Comparison of ENCODE assay signal across 1 cellular context in the genomic region with DNA sequence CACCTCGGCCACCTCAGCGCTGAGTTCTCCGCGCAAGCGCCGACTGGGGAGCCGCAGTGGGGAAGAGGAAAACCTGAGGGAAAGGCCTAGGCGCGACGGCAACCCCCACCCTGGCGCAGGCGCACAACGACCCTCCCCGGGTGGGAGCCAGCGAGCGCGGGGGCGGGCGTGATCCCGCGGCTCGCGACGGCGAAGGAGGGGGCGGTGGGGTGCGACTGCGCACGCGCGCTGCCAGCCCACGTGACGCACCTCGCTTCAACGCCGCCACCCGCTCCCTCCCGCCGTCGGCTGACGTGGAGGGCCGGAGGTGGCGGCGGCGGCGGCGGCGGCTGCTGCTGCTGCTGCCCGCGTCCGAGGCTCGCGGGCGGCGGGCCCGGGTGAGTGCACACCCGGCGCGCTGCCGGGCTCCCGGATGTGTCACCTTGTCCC.
A peak's percentile ranks its signal among the peaks of the same experiment; 100 is the strongest.
TF ChIP-seq lines count a peak whose summit lies in the region.

A gene (minus strand): TSS at position 84 of the 429 bp plus-strand sequence. CDS start 556 bp downstream, outside the sequence.
A gene with protein sequence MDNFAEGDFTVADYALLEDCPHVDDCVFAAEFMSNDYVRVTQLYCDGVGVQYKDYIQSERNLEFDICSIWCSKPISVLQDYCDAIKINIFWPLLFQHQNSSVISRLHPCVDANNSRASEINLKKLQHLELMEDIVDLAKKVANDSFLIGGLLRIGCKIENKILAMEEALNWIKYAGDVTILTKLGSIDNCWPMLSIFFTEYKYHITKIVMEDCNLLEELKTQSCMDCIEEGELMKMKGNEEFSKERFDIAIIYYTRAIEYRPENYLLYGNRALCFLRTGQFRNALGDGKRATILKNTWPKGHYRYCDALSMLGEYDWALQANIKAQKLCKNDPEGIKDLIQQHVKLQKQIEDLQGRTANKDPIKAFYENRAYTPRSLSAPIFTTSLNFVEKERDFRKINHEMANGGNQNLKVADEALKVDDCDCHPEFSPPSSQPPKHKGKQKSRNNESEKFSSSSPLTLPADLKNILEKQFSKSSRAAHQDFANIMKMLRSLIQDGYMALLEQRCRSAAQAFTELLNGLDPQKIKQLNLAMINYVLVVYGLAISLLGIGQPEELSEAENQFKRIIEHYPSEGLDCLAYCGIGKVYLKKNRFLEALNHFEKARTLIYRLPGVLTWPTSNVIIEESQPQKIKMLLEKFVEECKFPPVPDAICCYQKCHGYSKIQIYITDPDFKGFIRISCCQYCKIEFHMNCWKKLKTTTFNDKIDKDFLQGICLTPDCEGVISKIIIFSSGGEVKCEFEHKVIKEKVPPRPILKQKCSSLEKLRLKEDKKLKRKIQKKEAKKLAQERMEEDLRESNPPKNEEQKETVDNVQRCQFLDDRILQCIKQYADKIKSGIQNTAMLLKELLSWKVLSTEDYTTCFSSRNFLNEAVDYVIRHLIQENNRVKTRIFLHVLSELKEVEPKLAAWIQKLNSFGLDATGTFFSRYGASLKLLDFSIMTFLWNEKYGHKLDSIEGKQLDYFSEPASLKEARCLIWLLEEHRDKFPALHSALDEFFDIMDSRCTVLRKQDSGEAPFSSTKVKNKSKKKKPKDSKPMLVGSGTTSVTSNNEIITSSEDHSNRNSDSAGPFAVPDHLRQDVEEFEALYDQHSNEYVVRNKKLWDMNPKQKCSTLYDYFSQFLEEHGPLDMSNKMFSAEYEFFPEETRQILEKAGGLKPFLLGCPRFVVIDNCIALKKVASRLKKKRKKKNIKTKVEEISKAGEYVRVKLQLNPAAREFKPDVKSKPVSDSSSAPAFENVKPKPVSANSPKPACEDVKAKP (N-terminal part only) (plus strand): TSS at position 267 of the 429 bp plus-strand sequence. CDS start 14,004 bp downstream, outside the sequence.

TF ChIP-seq in HepG2, 621 proteins besides CTCF, POLR2A, EP300 and RAD21 (continued from another document):
- TF ChIP-seq, protein P1, sequence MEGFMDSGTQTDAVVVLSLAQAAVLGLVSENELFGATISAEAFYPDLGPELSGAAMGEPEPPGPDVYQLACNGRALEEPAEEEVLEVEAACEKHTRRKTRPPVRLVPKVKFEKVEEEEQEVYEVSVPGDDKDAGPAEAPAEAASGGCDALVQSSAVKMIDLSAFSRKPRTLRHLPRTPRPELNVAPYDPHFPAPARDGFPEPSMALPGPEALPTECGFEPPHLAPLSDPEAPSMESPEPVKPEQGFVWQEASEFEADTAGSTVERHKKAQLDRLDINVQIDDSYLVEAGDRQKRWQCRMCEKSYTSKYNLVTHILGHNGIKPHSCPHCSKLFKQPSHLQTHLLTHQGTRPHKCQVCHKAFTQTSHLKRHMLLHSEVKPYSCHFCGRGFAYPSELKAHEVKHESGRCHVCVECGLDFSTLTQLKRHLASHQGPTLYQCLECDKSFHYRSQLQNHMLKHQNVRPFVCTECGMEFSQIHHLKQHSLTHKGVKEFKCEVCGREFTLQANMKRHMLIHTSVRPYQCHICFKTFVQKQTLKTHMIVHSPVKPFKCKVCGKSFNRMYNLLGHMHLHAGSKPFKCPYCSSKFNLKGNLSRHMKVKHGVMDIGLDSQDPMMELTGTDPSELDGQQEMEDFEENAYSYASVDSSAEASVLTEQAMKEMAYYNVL (CRISPR knock-in tag; IDR thresholded peaks at IDR 0.05; ENCODE audit: borderline replicate concordance): peak; percentile 3
- TF ChIP-seq, protein P2, sequence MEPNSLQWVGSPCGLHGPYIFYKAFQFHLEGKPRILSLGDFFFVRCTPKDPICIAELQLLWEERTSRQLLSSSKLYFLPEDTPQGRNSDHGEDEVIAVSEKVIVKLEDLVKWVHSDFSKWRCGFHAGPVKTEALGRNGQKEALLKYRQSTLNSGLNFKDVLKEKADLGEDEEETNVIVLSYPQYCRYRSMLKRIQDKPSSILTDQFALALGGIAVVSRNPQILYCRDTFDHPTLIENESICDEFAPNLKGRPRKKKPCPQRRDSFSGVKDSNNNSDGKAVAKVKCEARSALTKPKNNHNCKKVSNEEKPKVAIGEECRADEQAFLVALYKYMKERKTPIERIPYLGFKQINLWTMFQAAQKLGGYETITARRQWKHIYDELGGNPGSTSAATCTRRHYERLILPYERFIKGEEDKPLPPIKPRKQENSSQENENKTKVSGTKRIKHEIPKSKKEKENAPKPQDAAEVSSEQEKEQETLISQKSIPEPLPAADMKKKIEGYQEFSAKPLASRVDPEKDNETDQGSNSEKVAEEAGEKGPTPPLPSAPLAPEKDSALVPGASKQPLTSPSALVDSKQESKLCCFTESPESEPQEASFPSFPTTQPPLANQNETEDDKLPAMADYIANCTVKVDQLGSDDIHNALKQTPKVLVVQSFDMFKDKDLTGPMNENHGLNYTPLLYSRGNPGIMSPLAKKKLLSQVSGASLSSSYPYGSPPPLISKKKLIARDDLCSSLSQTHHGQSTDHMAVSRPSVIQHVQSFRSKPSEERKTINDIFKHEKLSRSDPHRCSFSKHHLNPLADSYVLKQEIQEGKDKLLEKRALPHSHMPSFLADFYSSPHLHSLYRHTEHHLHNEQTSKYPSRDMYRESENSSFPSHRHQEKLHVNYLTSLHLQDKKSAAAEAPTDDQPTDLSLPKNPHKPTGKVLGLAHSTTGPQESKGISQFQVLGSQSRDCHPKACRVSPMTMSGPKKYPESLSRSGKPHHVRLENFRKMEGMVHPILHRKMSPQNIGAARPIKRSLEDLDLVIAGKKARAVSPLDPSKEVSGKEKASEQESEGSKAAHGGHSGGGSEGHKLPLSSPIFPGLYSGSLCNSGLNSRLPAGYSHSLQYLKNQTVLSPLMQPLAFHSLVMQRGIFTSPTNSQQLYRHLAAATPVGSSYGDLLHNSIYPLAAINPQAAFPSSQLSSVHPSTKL (CRISPR knock-in tag; IDR thresholded peaks at IDR 0.05): no peak
TF ChIP-seq in HepG2: peak in this region for 132.
